27 cellular contexts compared by ENCODE assay signal in genomic region chr6:90045535-90045934, GRCh38.
DNase-seq lines count a peak whose midpoint lies in the region; ATAC-seq and TF ChIP-seq lines count a peak whose summit lies in the region.
"Had no signal": no experiment of that assay in that cellular context is flagged by ENCODE, and none has a peak within 500 bp of the region (broad histone marks: within the 10 kb centered on the region; RNA-seq: fewer than 3 reads in every experiment).

No MANE protein-coding gene starts in this region.

- 0 out of 2 replicates have a peak, but pooled peaks cover 3% of the 10 kb centered on the region for H3K79me2 ChIP-seq in Loucy (ENCODE audit: insufficient read depth, low read length)
- no peaks in the 10 kb centered on the region for H3K79me2 ChIP-seq in osteoblast (ENCODE audit: insufficient read depth, low read length)

- H3K9me3 Mint-ChIP-seq in activated CD4-positive, alpha-beta T cell treated with anti-CD3 and anti-CD28 coated beads, Interleukin-2, amount 10 ng/mL, durations not matched to agents 24 days and 14 days: no peaks in the 10 kb centered on the region
- H3K9me3 Mint-ChIP-seq: CD4-positive, alpha-beta T cell; dendritic cell treated with granulocyte-macrophage colony-stimulating factor and Interleukin-4, amounts not matched to agents 40 ng/mL and 50 ng/mL, for 4 days; HFFc6; memory B cell had no signal

- H3K4me2 ChIP-seq in Loucy (ENCODE audit: low read depth, low read length, poor library complexity, severe bottlenecking) (peak overlapping the region; percentile 64), osteoblast (ENCODE audit: insufficient read depth, low read length) (peak overlapping the region; percentile 52)

- H3K4me3 ChIP-seq in Loucy (ENCODE audit: low read length, poor library complexity, severe bottlenecking) (peak overlapping the region; percentile 13), astrocyte of the cerebellum (ENCODE audit: low read depth, low read length) (no peak overlapping the region), osteoblast (ENCODE audit: insufficient read depth, low read length) (peak overlapping the region; percentile 23)
- H3K4me3 ChIP-seq: esophagus muscularis mucosa, prostate gland, tibial artery had no signal

- no peak overlapping the region for H3K4me3 Mint-ChIP-seq in activated CD4-positive, alpha-beta T cell treated with anti-CD3 and anti-CD28 coated beads, Interleukin-2, amount 10 ng/mL, durations not matched to agents 24 days and 14 days
- H3K4me3 Mint-ChIP-seq: dendritic cell treated with granulocyte-macrophage colony-stimulating factor and Interleukin-4, amounts not matched to agents 40 ng/mL and 50 ng/mL, for 4 days; HFFc6; memory B cell had no signal

- no peaks in the 10 kb centered on the region for H3K9me2 ChIP-seq in Loucy (replicated peaks; ENCODE audit: low read depth, low read length)

- peak overlapping the region; percentile 85 for H3K27ac ChIP-seq in osteoblast (ENCODE audit: low read depth, low read length)
- H3K27ac ChIP-seq: esophagus muscularis mucosa, prostate gland, tibial artery had no signal

- H3K9me3 ChIP-seq in Loucy (ENCODE audit: insufficient read depth, low read depth, low read length) (no peaks in the 10 kb centered on the region), osteoblast (ENCODE audit: low read depth, low read length) (no peaks in the 10 kb centered on the region)
- H3K9me3 ChIP-seq: esophagus muscularis mucosa, prostate gland, tibial artery had no signal

- no peaks in the 10 kb centered on the region for H3K36me3 ChIP-seq in Loucy (ENCODE audit: insufficient read depth, low read length)
- H3K36me3 ChIP-seq in osteoblast (ENCODE audit: insufficient read depth, low read length): no peaks in the 10 kb centered on the region
- H3K36me3 ChIP-seq: esophagus muscularis mucosa, prostate gland, tibial artery had no signal

- no peaks in the 10 kb centered on the region for H3K27me3 ChIP-seq in Loucy (ENCODE audit: insufficient read depth, low read length, poor library complexity, severe bottlenecking)
- no peaks in the 10 kb centered on the region for H3K27me3 ChIP-seq in osteoblast (ENCODE audit: insufficient read depth, low read length)
- H3K27me3 ChIP-seq: esophagus muscularis mucosa, tibial artery had no signal

- no peaks in the 10 kb centered on the region for H3K27me3 Mint-ChIP-seq in activated CD4-positive, alpha-beta T cell treated with anti-CD3 and anti-CD28 coated beads, Interleukin-2, amount 10 ng/mL, durations not matched to agents 24 days and 14 days
- H3K27me3 Mint-ChIP-seq: CD4-positive, alpha-beta T cell; dendritic cell treated with granulocyte-macrophage colony-stimulating factor and Interleukin-4, amounts not matched to agents 40 ng/mL and 50 ng/mL, for 4 days; memory B cell had no signal

- no peak for ATAC-seq in HG02840 (IDR thresholded peaks at IDR 0.05; ENCODE audit: low FRiP score, unreplicated experiment)
- ATAC-seq: left lobe of liver, sciatic nerve had no signal

- H3F3A ChIP-seq in Loucy (ENCODE audit: low read depth): no peaks in the 10 kb centered on the region

- peaks cover 42% of the 10 kb centered on the region for H3K36me3 Mint-ChIP-seq in activated CD4-positive, alpha-beta T cell treated with anti-CD3 and anti-CD28 coated beads, Interleukin-2, amount 10 ng/mL, durations not matched to agents 24 days and 14 days (ENCODE audit: low read depth)

- H4K20me1 ChIP-seq in Loucy (ENCODE audit: insufficient read depth, low read length, poor library complexity, severe bottlenecking): no peaks in the 10 kb centered on the region
- H4K20me1 ChIP-seq in osteoblast (ENCODE audit: insufficient read depth, low read length): no peaks in the 10 kb centered on the region

- H2AFZ ChIP-seq in Loucy (ENCODE audit: low read length) (no peak overlapping the region), osteoblast (ENCODE audit: low read length) (no peak overlapping the region)

- in situ Hi-C loops in astrocyte of the cerebellum (cut with HindIII; ENCODE audit: low sequenced_read_pairs): no loop called here

- intact Hi-C loops in activated CD4-positive, alpha-beta T cell treated with anti-CD3 and anti-CD28 coated beads, Interleukin-2, amount 10 ng/mL, durations not matched to agents 24 days and 14 days (cut with micrococcal nuclease): loop anchor here (2.0 kb wide), 1 partner anchor 17 kb away; no protein-coding TSS in a partner anchor

- H3K4me1 Mint-ChIP-seq in activated CD4-positive, alpha-beta T cell treated with anti-CD3 and anti-CD28 coated beads, Interleukin-2, amount 10 ng/mL, durations not matched to agents 24 days and 14 days: peaks cover 29% of the 10 kb centered on the region

- DNase-seq in activated CD4-positive, alpha-beta T cell treated with anti-CD3 and anti-CD28 coated beads, Interleukin-2, amount 10 ng/mL, durations not matched to agents 24 days and 14 days: no peak
- no peak for DNase-seq in activated CD4-positive, alpha-beta T cell treated with anti-CD3 and anti-CD28 coated beads for 48 hours
- DNase-seq in astrocyte of the cerebellum (ENCODE audit: low read depth) (peak; percentile 72), osteoblast (ENCODE audit: insufficient read length, low spot score, missing footprints) (no peak), HPDE6-E6E7 (ENCODE audit: extremely low spot score) (no peak)
- no peak for DNase-seq in activated effector memory CD4-positive, alpha-beta T cell treated with anti-CD3 and anti-CD28 coated beads, Interleukin-2, amount 50 U/mL, for 16 hours
- DNase-seq: 8988T; activated CD4-positive, alpha-beta T cell treated with anti-CD3 and anti-CD28 coated beads, Interleukin-2, amount 50 U/mL, for 48 hours; activated naive CD4-positive, alpha-beta T cell treated with Interleukin-2 at 50 U/mL for 16 hours; amygdala; CD4-positive, alpha-beta T cell; GOT3; NCI-H1105; NCI-H187 treated with DMSO at 0.1 percent for 48 hours; NCI-H524; SHP77; stimulated activated CD4-positive, alpha-beta T cell treated with anti-CD3 and anti-CD28 coated beads, Interleukin-15, amount 100 ng/mL, for 24 hours; tibial artery had no signal

- no peak for TF ChIP-seq CTCF in Loucy (conservative IDR thresholded peaks at IDR 0.05; ENCODE audit: low read length)
- no peak for TF ChIP-seq CTCF in astrocyte of the cerebellum (IDR thresholded peaks at IDR 0.05; ENCODE audit: low read depth, low read length, missing control alignments)
- TF ChIP-seq CTCF in osteoblast (IDR thresholded peaks at IDR 0.05; ENCODE audit: extremely low read depth, low read depth, low read length): no peak

- H3K4me1 ChIP-seq in Loucy (ENCODE audit: insufficient read depth, low read length, poor library complexity, severe bottlenecking) (peaks cover 52% of the 10 kb centered on the region), osteoblast (ENCODE audit: insufficient read depth, low read length) (peaks cover 24% of the 10 kb centered on the region)
- H3K4me1 ChIP-seq: esophagus muscularis mucosa, prostate gland, tibial artery had no signal

- H3K27ac Mint-ChIP-seq in activated CD4-positive, alpha-beta T cell treated with anti-CD3 and anti-CD28 coated beads, Interleukin-2, amount 10 ng/mL, durations not matched to agents 24 days and 14 days: peak overlapping the region; percentile 54
- H3K27ac Mint-ChIP-seq: CD4-positive, alpha-beta T cell; dendritic cell treated with granulocyte-macrophage colony-stimulating factor and Interleukin-4, amounts not matched to agents 40 ng/mL and 50 ng/mL, for 4 days; HFFc6; memory B cell had no signal

- no peak overlapping the region for H3K9ac ChIP-seq in Loucy (ENCODE audit: low read depth, low read length, poor library complexity, severe bottlenecking)
